ENCODE assay signal across 1 cellular context in the genomic region with DNA sequence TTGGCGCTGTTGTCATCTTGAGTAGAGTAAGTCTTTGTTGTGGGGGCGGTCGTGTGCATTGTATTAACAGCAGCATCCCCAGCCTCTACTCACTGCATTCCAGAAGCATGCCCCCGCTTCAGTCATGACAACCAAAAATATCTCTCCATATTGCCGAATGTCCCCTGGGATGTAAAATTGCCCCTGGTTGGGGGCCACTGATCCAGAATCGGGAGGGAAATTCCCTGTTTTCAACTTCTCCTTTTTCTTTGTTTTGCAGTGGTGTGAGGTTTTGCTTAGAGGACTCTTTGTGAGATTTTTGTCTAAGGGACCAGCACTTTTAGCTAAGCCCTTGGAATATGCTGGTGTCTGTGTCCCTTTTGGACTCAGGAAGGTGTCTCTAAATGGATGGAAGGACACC.
TF ChIP-seq lines count a peak whose summit lies in the region.

No MANE protein-coding gene starts in this region.

TF ChIP-seq in GM12878, 131 proteins besides CTCF, POLR2A, EP300 and RAD21 (continued from another document):
- TF ChIP-seq, protein P1, sequence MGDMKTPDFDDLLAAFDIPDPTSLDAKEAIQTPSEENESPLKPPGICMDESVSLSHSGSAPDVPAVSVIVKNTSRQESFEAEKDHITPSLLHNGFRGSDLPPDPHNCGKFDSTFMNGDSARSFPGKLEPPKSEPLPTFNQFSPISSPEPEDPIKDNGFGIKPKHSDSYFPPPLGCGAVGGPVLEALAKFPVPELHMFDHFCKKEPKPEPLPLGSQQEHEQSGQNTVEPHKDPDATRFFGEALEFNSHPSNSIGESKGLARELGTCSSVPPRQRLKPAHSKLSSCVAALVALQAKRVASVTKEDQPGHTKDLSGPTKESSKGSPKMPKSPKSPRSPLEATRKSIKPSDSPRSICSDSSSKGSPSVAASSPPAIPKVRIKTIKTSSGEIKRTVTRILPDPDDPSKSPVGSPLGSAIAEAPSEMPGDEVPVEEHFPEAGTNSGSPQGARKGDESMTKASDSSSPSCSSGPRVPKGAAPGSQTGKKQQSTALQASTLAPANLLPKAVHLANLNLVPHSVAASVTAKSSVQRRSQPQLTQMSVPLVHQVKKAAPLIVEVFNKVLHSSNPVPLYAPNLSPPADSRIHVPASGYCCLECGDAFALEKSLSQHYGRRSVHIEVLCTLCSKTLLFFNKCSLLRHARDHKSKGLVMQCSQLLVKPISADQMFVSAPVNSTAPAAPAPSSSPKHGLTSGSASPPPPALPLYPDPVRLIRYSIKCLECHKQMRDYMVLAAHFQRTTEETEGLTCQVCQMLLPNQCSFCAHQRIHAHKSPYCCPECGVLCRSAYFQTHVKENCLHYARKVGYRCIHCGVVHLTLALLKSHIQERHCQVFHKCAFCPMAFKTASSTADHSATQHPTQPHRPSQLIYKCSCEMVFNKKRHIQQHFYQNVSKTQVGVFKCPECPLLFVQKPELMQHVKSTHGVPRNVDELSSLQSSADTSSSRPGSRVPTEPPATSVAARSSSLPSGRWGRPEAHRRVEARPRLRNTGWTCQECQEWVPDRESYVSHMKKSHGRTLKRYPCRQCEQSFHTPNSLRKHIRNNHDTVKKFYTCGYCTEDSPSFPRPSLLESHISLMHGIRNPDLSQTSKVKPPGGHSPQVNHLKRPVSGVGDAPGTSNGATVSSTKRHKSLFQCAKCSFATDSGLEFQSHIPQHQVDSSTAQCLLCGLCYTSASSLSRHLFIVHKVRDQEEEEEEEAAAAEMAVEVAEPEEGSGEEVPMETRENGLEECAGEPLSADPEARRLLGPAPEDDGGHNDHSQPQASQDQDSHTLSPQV (IDR thresholded peaks at IDR 0.05), result no peak
